ENCODE assay signal across 20 cellular contexts in the genomic region with DNA sequence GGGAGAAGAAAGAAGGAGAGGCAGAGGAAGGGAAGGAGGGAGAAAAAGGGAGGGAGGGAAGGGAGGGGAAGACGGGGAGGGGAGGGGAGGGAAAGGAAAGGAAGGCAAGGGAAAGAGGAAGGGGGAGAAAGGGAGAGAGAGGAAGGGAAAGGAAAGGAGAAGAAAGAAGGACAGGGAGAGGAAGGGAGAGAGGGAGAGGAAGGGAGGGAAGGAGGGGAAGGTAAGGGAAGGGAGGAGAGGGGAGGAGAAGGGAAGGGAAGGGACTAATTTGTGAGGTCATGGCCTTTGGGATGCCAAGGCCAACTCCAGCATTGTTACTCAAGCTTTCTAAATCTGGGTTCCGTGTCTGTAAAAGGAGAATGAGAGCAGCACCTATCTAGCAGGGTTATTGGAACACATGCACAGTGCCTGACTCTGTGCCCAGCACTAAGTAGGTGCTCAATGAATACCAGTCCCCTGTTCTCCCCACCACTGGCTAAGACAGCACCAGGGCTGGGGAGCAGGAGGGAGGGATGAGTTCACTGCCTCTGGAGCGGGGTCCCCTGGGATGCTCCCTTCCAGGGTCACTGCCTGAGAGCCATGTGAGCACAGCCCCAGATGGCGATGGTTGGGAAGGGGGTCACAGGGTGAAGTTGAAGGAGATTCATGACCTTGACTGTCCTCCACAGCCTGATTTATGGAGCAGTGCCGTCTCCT.
DNase-seq lines count a peak whose midpoint lies in the region; ATAC-seq and TF ChIP-seq lines count a peak whose summit lies in the region.
"Had no signal": no experiment of that assay in that cellular context is flagged by ENCODE, and none has a peak within 500 bp of the region (broad histone marks: within the 10 kb centered on the region; RNA-seq: fewer than 3 reads in every experiment).

No MANE protein-coding gene starts in this region.

- peaks cover 4% of the 10 kb centered on the region; the same call in 1 of the 2 replicates for H3K36me3 Mint-ChIP-seq in WTC11
- H3K36me3 Mint-ChIP-seq in nephron progenitor cell (ENCODE audit: low read depth) = no peaks in the 10 kb centered on the region
- no peaks in the 10 kb centered on the region for H3K36me3 Mint-ChIP-seq in CD4-positive, alpha-beta memory T cell
- H3K36me3 Mint-ChIP-seq: CD14-positive monocyte; CD4-positive, CD25-positive, alpha-beta regulatory T cell; CD8-positive, alpha-beta T cell had no signal

- H3K27me3 Mint-ChIP-seq in WTC11 (ENCODE audit: low read depth) (peaks cover 4% of the 10 kb centered on the region; the same call in 1 of the 2 replicates), nephron progenitor cell (ENCODE audit: low read depth, poor library complexity) (peaks cover 28% of the 10 kb centered on the region)
- H3K27me3 Mint-ChIP-seq in CD4-positive, alpha-beta memory T cell = peaks cover 0 to 2% of the 10 kb centered on the region in 2 donors
- H3K27me3 Mint-ChIP-seq: CD4-positive, CD25-positive, alpha-beta regulatory T cell had no signal

- H3K9me3 ChIP-seq in HEK293 (ENCODE audit: control insufficient read depth, insufficient read depth, low read depth, low read length) = no peaks in the 10 kb centered on the region
- no peaks in the 10 kb centered on the region for H3K9me3 ChIP-seq in breast epithelium
- no peaks in the 10 kb centered on the region for H3K9me3 ChIP-seq in CD4-positive, alpha-beta memory T cell (ENCODE audit: control insufficient read depth in 1 of 2, low read length in 2 of 2)
- H3K9me3 ChIP-seq: BE2C, BLaER1, Caco-2 had no signal

- POLR2A ChIA-PET in HEK293 (lab: Yijun Ruan, JAX) (no interaction called here), WTC11 (lab: Charles Lee) (no interaction called here)
- POLR2A ChIA-PET in CD4-positive, alpha-beta memory T cell (lab: Charles Lee; ENCODE audit: partially characterized antibody) = no interaction called here

- no peaks in the 10 kb centered on the region for H3K27me3 ChIP-seq in breast epithelium
- no peaks in the 10 kb centered on the region for H3K27me3 ChIP-seq in CD4-positive, alpha-beta memory T cell (ENCODE audit: insufficient read depth, low read length)
- H3K27me3 ChIP-seq: BE2C, BLaER1 had no signal

- no peak overlapping the region for H3K4me3 ChIP-seq in HEK293 (ENCODE audit: low read depth, low read length)
- H3K4me3 ChIP-seq in breast epithelium = no peak overlapping the region
- no peak overlapping the region for H3K4me3 ChIP-seq in CD4-positive, alpha-beta memory T cell (ENCODE audit: low read length in 2 of 2)
- H3K4me3 ChIP-seq: BLaER1 had no signal

- H3K27ac Mint-ChIP-seq in WTC11 = no peak overlapping the region
- no peak overlapping the region for H3K27ac Mint-ChIP-seq in nephron progenitor cell
- no peak overlapping the region for H3K27ac Mint-ChIP-seq in CD4-positive, alpha-beta memory T cell
- H3K27ac Mint-ChIP-seq: CD14-positive monocyte; CD4-positive, CD25-positive, alpha-beta regulatory T cell; CD8-positive, alpha-beta T cell had no signal

- intact Hi-C loops in breast epithelium (cut with DNase I; ENCODE audit: low total_unique reads) = loop anchor here (1.0 kb wide), 1 partner anchor 36 kb away; no protein-coding TSS in a partner anchor
- intact Hi-C loops in CD4-positive, alpha-beta memory T cell (cut with micrococcal nuclease) = no loop called here

- H3K9me3 Mint-ChIP-seq in WTC11 (peaks cover 12% of the 10 kb centered on the region), nephron progenitor cell (peaks cover 7% of the 10 kb centered on the region)
- peaks cover 0 to 9% (median 6%) of the 10 kb centered on the region in 8 donors for H3K9me3 Mint-ChIP-seq in CD4-positive, alpha-beta memory T cell

- H3K27ac ChIP-seq in HEK293 (ENCODE audit: extremely low read depth, low read depth, low read length) (no peak overlapping the region), breast epithelium (no peak overlapping the region)
- no peak overlapping the region for H3K27ac ChIP-seq in CD4-positive, alpha-beta memory T cell (ENCODE audit: low read depth, low read length)
- H3K27ac ChIP-seq: BLaER1 had no signal

- DNase-seq in WTC11 (ENCODE audit: low spot score) (no peak), left kidney (ENCODE audit: low read depth, low spot score) (peak; percentile 22), nephron progenitor cell (peak; percentile 23), breast epithelium (ENCODE audit: low spot score in 2 of 2) (no peak), dedifferentiated amniotic fluid mesenchymal stem cell (ENCODE audit: extremely low spot score) (no peak)
- no peak for DNase-seq in CD4-positive, alpha-beta memory T cell
- DNase-seq: 8988T; ACHN; BE2C; C1 segment of cervical spinal cord; Caco-2; Calu3; CD4-positive, CD25-positive, alpha-beta regulatory T cell; CD8-positive, alpha-beta T cell; DMS79 treated with DMSO at 0.1 percent for 48 hours; GF-D8 had no signal

- no peaks in the 10 kb centered on the region for H3K4me1 ChIP-seq in HEK293 (ENCODE audit: control insufficient read depth, insufficient read depth, low read length)
- H3K4me1 ChIP-seq in breast epithelium = no peaks in the 10 kb centered on the region
- no peaks in the 10 kb centered on the region for H3K4me1 ChIP-seq in CD4-positive, alpha-beta memory T cell (ENCODE audit: insufficient read depth, low read length)
- H3K4me1 ChIP-seq: BE2C, BLaER1, Caco-2 had no signal

- H3K4me3 Mint-ChIP-seq in WTC11 = no peak overlapping the region
- no peak overlapping the region for H3K4me3 Mint-ChIP-seq in nephron progenitor cell
- no peak overlapping the region for H3K4me3 Mint-ChIP-seq in CD4-positive, alpha-beta memory T cell
- H3K4me3 Mint-ChIP-seq: CD14-positive monocyte; CD4-positive, CD25-positive, alpha-beta regulatory T cell; CD8-positive, alpha-beta T cell had no signal

- no peak for TF ChIP-seq POLR2A in breast epithelium (IDR thresholded peaks at IDR 0.05)

- no peaks in the 10 kb centered on the region for H3K36me3 ChIP-seq in HEK293 (ENCODE audit: control insufficient read depth in 2 of 2, insufficient read depth in 1 of 2, low read length in 2 of 2)
- no peaks in the 10 kb centered on the region for H3K36me3 ChIP-seq in breast epithelium
- H3K36me3 ChIP-seq in CD4-positive, alpha-beta memory T cell (ENCODE audit: insufficient read depth, low read length) = no peaks in the 10 kb centered on the region
- H3K36me3 ChIP-seq: BE2C, BLaER1 had no signal

- peaks cover 5% of the 10 kb centered on the region; the same call in 1 of the 2 replicates for H3K4me1 Mint-ChIP-seq in WTC11
- peaks cover 18% of the 10 kb centered on the region for H3K4me1 Mint-ChIP-seq in nephron progenitor cell
- no peaks in the 10 kb centered on the region for H3K4me1 Mint-ChIP-seq in CD4-positive, alpha-beta memory T cell
- H3K4me1 Mint-ChIP-seq: CD14-positive monocyte; CD4-positive, CD25-positive, alpha-beta regulatory T cell had no signal

- CTCF ChIA-PET in HEK293 (lab: Yijun Ruan, JAX) = no interaction called here
- CTCF ChIA-PET in WTC11 (lab: Charles Lee) = no interaction called here
- CTCF ChIA-PET in CD4-positive, alpha-beta memory T cell (lab: Charles Lee; ENCODE audit: partially characterized antibody) = no interaction called here

- TF ChIP-seq CTCF in HEK293 (tag by site-specific recombination; IDR thresholded peaks at IDR 0.05) (no peak), WTC11 (IDR thresholded peaks at IDR 0.05) (no peak), nephron progenitor cell (IDR thresholded peaks at IDR 0.05) (no peak), breast epithelium (IDR thresholded peaks at IDR 0.05) (no peak)

- ATAC-seq in WTC11 (no peak), GM21529 (IDR thresholded peaks at IDR 0.05; ENCODE audit: unreplicated experiment) (no peak)
- ATAC-seq: CD8-positive, alpha-beta T cell had no signal

TF ChIP-seq in HEK293, 187 proteins besides CTCF, POLR2A, EP300 and RAD21:
- TF ChIP-seq ZNF777 (tag by site-specific recombination; IDR thresholded peaks at IDR 0.05; ENCODE audit: borderline replicate concordance) (no peak), PRDM1 (tag by site-specific recombination; IDR thresholded peaks at IDR 0.05) (peak; percentile 66), YY1 (tag by site-specific recombination; IDR thresholded peaks at IDR 0.05) (no peak)
- TF ChIP-seq, protein P1, sequence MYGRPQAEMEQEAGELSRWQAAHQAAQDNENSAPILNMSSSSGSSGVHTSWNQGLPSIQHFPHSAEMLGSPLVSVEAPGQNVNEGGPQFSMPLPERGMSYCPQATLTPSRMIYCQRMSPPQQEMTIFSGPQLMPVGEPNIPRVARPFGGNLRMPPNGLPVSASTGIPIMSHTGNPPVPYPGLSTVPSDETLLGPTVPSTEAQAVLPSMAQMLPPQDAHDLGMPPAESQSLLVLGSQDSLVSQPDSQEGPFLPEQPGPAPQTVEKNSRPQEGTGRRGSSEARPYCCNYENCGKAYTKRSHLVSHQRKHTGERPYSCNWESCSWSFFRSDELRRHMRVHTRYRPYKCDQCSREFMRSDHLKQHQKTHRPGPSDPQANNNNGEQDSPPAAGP (tag by site-specific recombination; IDR thresholded peaks at IDR 0.05) = peak; percentile 64
TF ChIP-seq in HEK293: peak in this region for 2.

TF ChIP-seq in WTC11, 78 proteins besides CTCF, POLR2A, EP300 and RAD21:
- TF ChIP-seq SMAD4 (CRISPR knock-in tag; IDR thresholded peaks at IDR 0.05) (no peak), PRRX2 (CRISPR knock-in tag; IDR thresholded peaks at IDR 0.05) (no peak), IRF2 (CRISPR knock-in tag; IDR thresholded peaks at IDR 0.05; ENCODE audit: borderline replicate concordance, low read depth) (no peak)
- TF ChIP-seq, protein P2, sequence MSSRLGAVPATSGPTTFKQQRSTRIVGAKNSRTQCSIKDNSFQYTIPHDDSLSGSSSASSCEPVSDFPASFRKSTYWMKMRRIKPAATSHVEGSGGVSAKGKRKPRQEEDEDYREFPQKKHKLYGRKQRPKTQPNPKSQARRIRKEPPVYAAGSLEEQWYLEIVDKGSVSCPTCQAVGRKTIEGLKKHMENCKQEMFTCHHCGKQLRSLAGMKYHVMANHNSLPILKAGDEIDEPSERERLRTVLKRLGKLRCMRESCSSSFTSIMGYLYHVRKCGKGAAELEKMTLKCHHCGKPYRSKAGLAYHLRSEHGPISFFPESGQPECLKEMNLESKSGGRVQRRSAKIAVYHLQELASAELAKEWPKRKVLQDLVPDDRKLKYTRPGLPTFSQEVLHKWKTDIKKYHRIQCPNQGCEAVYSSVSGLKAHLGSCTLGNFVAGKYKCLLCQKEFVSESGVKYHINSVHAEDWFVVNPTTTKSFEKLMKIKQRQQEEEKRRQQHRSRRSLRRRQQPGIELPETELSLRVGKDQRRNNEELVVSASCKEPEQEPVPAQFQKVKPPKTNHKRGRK (CRISPR knock-in tag; IDR thresholded peaks at IDR 0.05; ENCODE audit: borderline replicate concordance) = 0 out of 2 replicates have a peak, but pooled peaks have one; percentile 24

Comparison
In these comparisons a context has a peak if more than half of its experiments do, and no peak if none do; other contexts are left out.
1. DNase-seq: peak in left kidney (single experiment) and nephron progenitor cell (single experiment); none in WTC11 (single experiment), breast epithelium (0 of 2), CD4-positive, alpha-beta memory T cell (0 of 5) and dedifferentiated amniotic fluid mesenchymal stem cell (single experiment).